In the genomic region with DNA sequence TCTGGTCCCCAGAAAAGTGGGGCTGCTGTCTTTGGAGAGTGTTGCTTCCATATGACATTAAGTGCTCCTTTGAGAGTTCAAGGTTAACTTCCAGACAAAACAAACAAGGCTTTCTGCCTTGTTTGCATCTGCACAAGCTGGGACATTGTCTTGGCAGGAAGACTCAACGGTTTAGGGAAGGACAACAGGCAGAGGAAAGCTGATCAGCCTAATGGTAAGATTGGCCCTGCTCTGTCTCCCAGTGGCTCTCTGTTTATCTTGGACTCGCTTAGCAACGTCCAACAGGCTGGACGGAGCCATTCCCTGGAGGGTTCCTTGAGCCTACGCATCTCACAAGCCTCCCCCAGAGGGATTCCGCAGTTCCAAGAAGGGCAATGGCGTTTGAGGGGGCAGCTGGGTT, we compare ENCODE assay signal across 12 cellular contexts.
A peak's percentile ranks its signal among the peaks of the same experiment; 100 is the strongest.
DNase-seq lines count a peak whose midpoint lies in the region; ATAC-seq and TF ChIP-seq lines count a peak whose summit lies in the region.
"Had no signal": no experiment of that assay in that cellular context is flagged by ENCODE, and none has a peak within 500 bp of the region (broad histone marks: within the 10 kb centered on the region; RNA-seq: fewer than 3 reads in every experiment).

No MANE protein-coding gene starts in this region.

- peaks cover 25% of the 10 kb centered on the region for H3F3A ChIP-seq in smooth muscle cell (ENCODE audit: low read depth)

- H3K36me3 ChIP-seq in smooth muscle cell (ENCODE audit: low read depth), result no peaks in the 10 kb centered on the region

- peaks cover 18% of the 10 kb centered on the region for H3K4me1 ChIP-seq in smooth muscle cell (ENCODE audit: low read depth)

- no peak for ATAC-seq in activated naive CD8-positive, alpha-beta T cell treated with anti-CD3 and anti-CD28 coated beads, Interleukin-2, amount 50 U/mL, for 24 hours
- ATAC-seq in GM19351 (IDR thresholded peaks at IDR 0.05; ENCODE audit: unreplicated experiment), result no peak

- H3K27me3 Mint-ChIP-seq in activated naive CD8-positive, alpha-beta T cell treated with anti-CD3 and anti-CD28 coated beads, Interleukin-2, amount 50 U/mL, for 24 hours, result peaks cover 21% of the 10 kb centered on the region
- H3K27me3 Mint-ChIP-seq: brain had no signal

- peaks cover 10% of the 10 kb centered on the region for H3K9me3 Mint-ChIP-seq in activated naive CD8-positive, alpha-beta T cell treated with anti-CD3 and anti-CD28 coated beads, Interleukin-2, amount 50 U/mL, for 24 hours

- H3K27me3 ChIP-seq in smooth muscle cell (ENCODE audit: low read depth), result no peaks in the 10 kb centered on the region

- no peaks in the 10 kb centered on the region for H3K79me2 ChIP-seq in smooth muscle cell (ENCODE audit: low read depth)

- no peak overlapping the region for H3K4me3 ChIP-seq in cardiac fibroblast (replicated peaks in 1 of 2; ENCODE audit: low read depth in 2 of 2, low read length in 2 of 2)
- H3K4me3 ChIP-seq in smooth muscle cell, result no peak overlapping the region

- peak; percentile 41 for DNase-seq in NCI-H526 treated with DMSO at 0.1 percent for 48 hours (lab: John Stamatoyannopoulos, UW)
- peak; percentile 89 to 91 for DNase-seq in cardiac fibroblast (ENCODE audit: low read depth in 2 of 2)
- DNase-seq in iris pigment epithelial cell (ENCODE audit: low read depth), result peak; percentile 68
- no peak for DNase-seq in smooth muscle cell (lab: John Stamatoyannopoulos, UW; ENCODE audit: unreplicated experiment)
- DNase-seq in activated naive CD8-positive, alpha-beta T cell treated with anti-CD3 and anti-CD28 coated beads, Interleukin-2, amount 50 U/mL, for 24 hours, result no peak
- DNase-seq in H4 (ENCODE audit: low spot score), result no peak
- no peak for DNase-seq in NCI-H1048 (lab: John Stamatoyannopoulos, UW)
- DNase-seq: HCEC 1CT, SHP77 treated with DMSO at 0.1 percent for 48 hours, small intestine had no signal

- peak overlapping the region; percentile 40 for H2AFZ ChIP-seq in smooth muscle cell (ENCODE audit: low read depth)

- peak overlapping the region; percentile 94 for H3K27ac ChIP-seq in smooth muscle cell (ENCODE audit: low read depth)

- no peaks in the 10 kb centered on the region for H3K36me3 Mint-ChIP-seq in activated naive CD8-positive, alpha-beta T cell treated with anti-CD3 and anti-CD28 coated beads, Interleukin-2, amount 50 U/mL, for 24 hours (ENCODE audit: low read depth)
- H3K36me3 Mint-ChIP-seq: brain had no signal

- no peak for TF ChIP-seq CTCF in cardiac fibroblast (IDR thresholded peaks at IDR 0.05; ENCODE audit: low read depth, low read length)
- no peak for TF ChIP-seq CTCF in smooth muscle cell (IDR thresholded peaks at IDR 0.05; ENCODE audit: borderline replicate concordance, insufficient read depth, poor library complexity, severe bottlenecking)

- H3K27ac Mint-ChIP-seq in activated naive CD8-positive, alpha-beta T cell treated with anti-CD3 and anti-CD28 coated beads, Interleukin-2, amount 50 U/mL, for 24 hours, result no peak overlapping the region
- H3K27ac Mint-ChIP-seq: brain had no signal

- H3K4me2 ChIP-seq in smooth muscle cell, result peak overlapping the region; percentile 20

- H4K20me1 ChIP-seq in smooth muscle cell (ENCODE audit: low read depth), result no peaks in the 10 kb centered on the region

- H3K4me3 Mint-ChIP-seq in activated naive CD8-positive, alpha-beta T cell treated with anti-CD3 and anti-CD28 coated beads, Interleukin-2, amount 50 U/mL, for 24 hours, result no peak overlapping the region
- H3K4me3 Mint-ChIP-seq: brain had no signal

- WGBS in smooth muscle cell (ENCODE audit: low lambda C conversion rate), result 37% methylated on average over 7 of the region's 7 CpGs

- H3K9ac ChIP-seq in smooth muscle cell (ENCODE audit: low read depth), result peak overlapping the region; percentile 75

- peaks cover 5% of the 10 kb centered on the region for H3K4me1 Mint-ChIP-seq in activated naive CD8-positive, alpha-beta T cell treated with anti-CD3 and anti-CD28 coated beads, Interleukin-2, amount 50 U/mL, for 24 hours

- H3K9me3 ChIP-seq in smooth muscle cell (replicated peaks; ENCODE audit: low read depth), result no peaks in the 10 kb centered on the region

Comparison
In these comparisons a context has a peak if more than half of its experiments do, and no peak if none do; other contexts are left out.
1. DNase-seq: peak in NCI-H526 treated with DMSO at 0.1 percent for 48 hours (single experiment), cardiac fibroblast (2 of 2) and iris pigment epithelial cell (single experiment); none in smooth muscle cell (single experiment), activated naive CD8-positive, alpha-beta T cell treated with anti-CD3 and anti-CD28 coated beads, Interleukin-2, amount 50 U/mL, for 24 hours (single experiment), H4 (single experiment) and NCI-H1048 (single experiment).